Comparison of ENCODE assay signal across 10 cellular contexts in genomic region chr2:57908736-57909161, GRCh38.
A peak's percentile ranks its signal among the peaks of the same experiment; 100 is the strongest.
DNase-seq lines count a peak whose midpoint lies in the region; ATAC-seq, FAIRE-seq and TF ChIP-seq lines count a peak whose summit lies in the region.
"Had no signal": no experiment of that assay in that cellular context is flagged by ENCODE, and none has a peak within 500 bp of the region (broad histone marks: within the 10 kb centered on the region; RNA-seq: fewer than 3 reads in every experiment).

No MANE protein-coding gene starts in this region.

- DNase-seq in CD14-positive monocyte (ENCODE audit: low spot score) (no peak), RPMI8226 (peak; percentile 14), frontal cortex (ENCODE audit: low spot score in 2 of 2) (no peak), HuH-7 (ENCODE audit: low spot score) (no peak), NCI-H1436 treated with DMSO at 0.1 percent for 48 hours (lab: John Stamatoyannopoulos, UW) (no peak)
- DNase-seq in activated effector memory CD4-positive, alpha-beta T cell treated with anti-CD3 and anti-CD28 coated beads, Interleukin-2, amount 50 U/mL, for 16 hours, result no peak
- DNase-seq: COR-L47, mesenchymal stem cell had no signal

- H3K27ac Mint-ChIP-seq in CD14-positive monocyte, result peak overlapping the region; percentile 24 to 92 (median 84)

- ATAC-seq in GM19025 (IDR thresholded peaks at IDR 0.05; ENCODE audit: low read depth, unreplicated experiment) (peak; percentile 87), HG02870 (IDR thresholded peaks at IDR 0.05; ENCODE audit: unreplicated experiment) (peak; percentile 61)

- TF ChIP-seq CTCF in CD14-positive monocyte (IDR thresholded peaks at IDR 0.05), result no peak

- peaks cover 23% of the 10 kb centered on the region for H3K4me1 Mint-ChIP-seq in CD14-positive monocyte

- H3K36me3 Mint-ChIP-seq in CD14-positive monocyte, result peaks cover 0 to 2% of the 10 kb centered on the region in 2 donors

- H3K9me3 Mint-ChIP-seq in CD14-positive monocyte, result no peaks in the 10 kb centered on the region

- H3K27me3 Mint-ChIP-seq in CD14-positive monocyte (ENCODE audit: low read depth in 3 of 3), result no peaks in the 10 kb centered on the region

- peak overlapping the region in 1 of 2 donors; percentile 16 for H3K4me3 Mint-ChIP-seq in CD14-positive monocyte

- FAIRE-seq in frontal cortex (lab: Jason Lieb, UNC), result no peak

- intact Hi-C loops in CD14-positive monocyte (cut with micrococcal nuclease), result no loop called here
